ENCODE assay signal across 1 cellular context in genomic region chr17:36482611-36483504, GRCh38.
TF ChIP-seq lines count a peak whose summit lies in the region.

No MANE protein-coding gene starts in this region.

TF ChIP-seq in K562, 482 proteins besides CTCF, POLR2A, EP300 and RAD21 (continued from another document and continues in another):
- TF ChIP-seq, protein P1, sequence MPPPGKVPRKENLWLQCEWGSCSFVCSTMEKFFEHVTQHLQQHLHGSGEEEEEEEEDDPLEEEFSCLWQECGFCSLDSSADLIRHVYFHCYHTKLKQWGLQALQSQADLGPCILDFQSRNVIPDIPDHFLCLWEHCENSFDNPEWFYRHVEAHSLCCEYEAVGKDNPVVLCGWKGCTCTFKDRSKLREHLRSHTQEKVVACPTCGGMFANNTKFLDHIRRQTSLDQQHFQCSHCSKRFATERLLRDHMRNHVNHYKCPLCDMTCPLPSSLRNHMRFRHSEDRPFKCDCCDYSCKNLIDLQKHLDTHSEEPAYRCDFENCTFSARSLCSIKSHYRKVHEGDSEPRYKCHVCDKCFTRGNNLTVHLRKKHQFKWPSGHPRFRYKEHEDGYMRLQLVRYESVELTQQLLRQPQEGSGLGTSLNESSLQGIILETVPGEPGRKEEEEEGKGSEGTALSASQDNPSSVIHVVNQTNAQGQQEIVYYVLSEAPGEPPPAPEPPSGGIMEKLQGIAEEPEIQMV (tag; conservative IDR thresholded peaks at IDR 0.05; ENCODE audit: low read depth) = no peak
- TF ChIP-seq GMEB1 (CRISPR knock-in tag; IDR thresholded peaks at IDR 0.05) (no peak), HES1 (IDR thresholded peaks at IDR 0.05; ENCODE audit: low read depth) (no peak), CXXC5 (CRISPR knock-in tag; IDR thresholded peaks at IDR 0.05) (peak; percentile 99), ASH1L (IDR thresholded peaks at IDR 0.05; ENCODE audit: borderline replicate concordance, low read depth, partially characterized antibody) (no peak), RFX5 (IDR thresholded peaks at IDR 0.05; ENCODE audit: low read depth, low read length) (no peak), NCOA6 (IDR thresholded peaks at IDR 0.05) (no peak), FOXM1 (IDR thresholded peaks at IDR 0.05; ENCODE audit: low read depth) (no peak), FOXM1 (CRISPR knock-in tag; IDR thresholded peaks at IDR 0.05; ENCODE audit: low read depth) (no peak; the same call in 1 of the 2 replicates), SIN3B (IDR thresholded peaks at IDR 0.05; ENCODE audit: low read depth) (peak; percentile 49; the same call in 1 of the 2 replicates), CHD7 (IDR thresholded peaks at IDR 0.05; ENCODE audit: low read depth, low read length) (no peak), ARID2 (IDR thresholded peaks at IDR 0.05) (peak; percentile 59; the same call in 1 of the 2 replicates), PRPF4 (IDR thresholded peaks at IDR 0.05; ENCODE audit: insufficient read depth, low read depth, low read length, poor library complexity, severe bottlenecking) (no peak), FIP1L1 (IDR thresholded peaks at IDR 0.05; ENCODE audit: low read depth, low read length, poor library complexity, severe bottlenecking) (peak; percentile 97), ZNF217 (CRISPR knock-in tag; IDR thresholded peaks at IDR 0.05) (0 out of 2 replicates have a peak, but pooled peaks have one; percentile 27), CTBP1 (IDR thresholded peaks at IDR 0.05; ENCODE audit: borderline replicate concordance) (peak; percentile 89), ZFP30 (CRISPR knock-in tag; IDR thresholded peaks at IDR 0.05; ENCODE audit: borderline replicate concordance) (no peak), TBL1XR1 (IDR thresholded peaks at IDR 0.05; ENCODE audit: low read length in 2 of 2) (no peak), CBFA2T3 (IDR thresholded peaks at IDR 0.05) (peak; percentile 56), FOXA1 (IDR thresholded peaks at IDR 0.05; ENCODE audit: borderline replicate concordance) (no peak), THAP12 (CRISPR knock-in tag; IDR thresholded peaks at IDR 0.05) (no peak), SMAD2 (IDR thresholded peaks at IDR 0.05; ENCODE audit: low read depth, low read length) (no peak), RHOXF2B (CRISPR knock-in tag; conservative IDR thresholded peaks at IDR 0.05) (0 out of 2 replicates have a peak, but pooled peaks have one; percentile 12), KAT2B (IDR thresholded peaks at IDR 0.05; ENCODE audit: low read depth, low read length) (no peak), NFIC (IDR thresholded peaks at IDR 0.05) (peak; percentile 68), RBM17 (IDR thresholded peaks at IDR 0.05; ENCODE audit: borderline replicate concordance, low read depth, low read length) (no peak), ZNF143 (CRISPR knock-in tag; IDR thresholded peaks at IDR 0.05) (0 out of 2 replicates have a peak, but pooled peaks have one; percentile 12), SRSF7 (optimal IDR thresholded peaks at IDR 0.05; ENCODE audit: low read depth, low read length) (no peak), BRF2 (IDR thresholded peaks at IDR 0.05; ENCODE audit: borderline replicate concordance, insufficient read depth, insufficient read length) (no peak)
- TF ChIP-seq, protein P2, sequence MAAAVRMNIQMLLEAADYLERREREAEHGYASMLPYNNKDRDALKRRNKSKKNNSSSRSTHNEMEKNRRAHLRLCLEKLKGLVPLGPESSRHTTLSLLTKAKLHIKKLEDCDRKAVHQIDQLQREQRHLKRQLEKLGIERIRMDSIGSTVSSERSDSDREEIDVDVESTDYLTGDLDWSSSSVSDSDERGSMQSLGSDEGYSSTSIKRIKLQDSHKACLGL (CRISPR knock-in tag; IDR thresholded peaks at IDR 0.05; ENCODE audit: borderline replicate concordance, poor library complexity, severe bottlenecking) = no peak
- TF ChIP-seq, protein P3, sequence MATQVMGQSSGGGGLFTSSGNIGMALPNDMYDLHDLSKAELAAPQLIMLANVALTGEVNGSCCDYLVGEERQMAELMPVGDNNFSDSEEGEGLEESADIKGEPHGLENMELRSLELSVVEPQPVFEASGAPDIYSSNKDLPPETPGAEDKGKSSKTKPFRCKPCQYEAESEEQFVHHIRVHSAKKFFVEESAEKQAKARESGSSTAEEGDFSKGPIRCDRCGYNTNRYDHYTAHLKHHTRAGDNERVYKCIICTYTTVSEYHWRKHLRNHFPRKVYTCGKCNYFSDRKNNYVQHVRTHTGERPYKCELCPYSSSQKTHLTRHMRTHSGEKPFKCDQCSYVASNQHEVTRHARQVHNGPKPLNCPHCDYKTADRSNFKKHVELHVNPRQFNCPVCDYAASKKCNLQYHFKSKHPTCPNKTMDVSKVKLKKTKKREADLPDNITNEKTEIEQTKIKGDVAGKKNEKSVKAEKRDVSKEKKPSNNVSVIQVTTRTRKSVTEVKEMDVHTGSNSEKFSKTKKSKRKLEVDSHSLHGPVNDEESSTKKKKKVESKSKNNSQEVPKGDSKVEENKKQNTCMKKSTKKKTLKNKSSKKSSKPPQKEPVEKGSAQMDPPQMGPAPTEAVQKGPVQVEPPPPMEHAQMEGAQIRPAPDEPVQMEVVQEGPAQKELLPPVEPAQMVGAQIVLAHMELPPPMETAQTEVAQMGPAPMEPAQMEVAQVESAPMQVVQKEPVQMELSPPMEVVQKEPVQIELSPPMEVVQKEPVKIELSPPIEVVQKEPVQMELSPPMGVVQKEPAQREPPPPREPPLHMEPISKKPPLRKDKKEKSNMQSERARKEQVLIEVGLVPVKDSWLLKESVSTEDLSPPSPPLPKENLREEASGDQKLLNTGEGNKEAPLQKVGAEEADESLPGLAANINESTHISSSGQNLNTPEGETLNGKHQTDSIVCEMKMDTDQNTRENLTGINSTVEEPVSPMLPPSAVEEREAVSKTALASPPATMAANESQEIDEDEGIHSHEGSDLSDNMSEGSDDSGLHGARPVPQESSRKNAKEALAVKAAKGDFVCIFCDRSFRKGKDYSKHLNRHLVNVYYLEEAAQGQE (CRISPR knock-in tag; IDR thresholded peaks at IDR 0.05; ENCODE audit: low read depth) = 0 out of 2 replicates have a peak, but pooled peaks have one; percentile 50
